Comparison of ENCODE assay signal across 16 cellular contexts in genomic region chr15:60044636-60045273, GRCh38. TPM values are rescaled to one million over a fixed set of nuclear protein-coding genes. Genes with fewer than 3 reads are reported as not detected.
A peak's percentile ranks its signal among the peaks of the same experiment; 100 is the strongest.
DNase-seq lines count a peak whose midpoint lies in the region; ATAC-seq and TF ChIP-seq lines count a peak whose summit lies in the region.
"Had no signal": no experiment of that assay in that cellular context is flagged by ENCODE, and none has a peak within 500 bp of the region (broad histone marks: within the 10 kb centered on the region; RNA-seq: fewer than 3 reads in every experiment).

No MANE protein-coding gene starts in this region.

- H4K20me1 ChIP-seq in H9 (ENCODE audit: control insufficient read depth, insufficient read depth, insufficient read length): no peaks in the 10 kb centered on the region

- H3K4me3 ChIP-seq in SK-N-MC (peak overlapping the region; percentile 56), tibial nerve (no peak overlapping the region)
- H3K4me3 ChIP-seq: left lung, prostate gland, upper lobe of right lung had no signal

- no CpG with 5 or more reads among the region's 5 CpGs for WGBS in H9 (ENCODE audit: extremely low coverage, insufficient read length, low lambda C conversion rate)
- 31 to 32% methylated on average over 5 of the region's 5 CpGs for WGBS in tibial nerve, 2 donors

- H4K91ac ChIP-seq in H9 (ENCODE audit: insufficient read length, low read depth, low read length): no peak overlapping the region

- no peak overlapping the region for H3K56ac ChIP-seq in H9 (ENCODE audit: insufficient read length, low read depth, low read length)

- no peak overlapping the region for H3K4me2 ChIP-seq in H9 (ENCODE audit: insufficient read depth, insufficient read length, low read length)
- H3K4me2 ChIP-seq: SK-N-SH had no signal

- no peaks in the 10 kb centered on the region for H3K79me1 ChIP-seq in H9 (ENCODE audit: insufficient read depth, low read depth, low read length, poor library complexity, severe bottlenecking)

- H2AFZ ChIP-seq in H9 (ENCODE audit: low read length): no peak overlapping the region

- CTCF ChIA-PET in CD4-positive, alpha-beta T cell (lab: Charles Lee): no interaction called here

- H2AK5ac ChIP-seq in H9 (ENCODE audit: insufficient read length, low read length): no peak overlapping the region

- peaks cover 5% of the 10 kb centered on the region for H3K9me3 Mint-ChIP-seq in CD4-positive, alpha-beta T cell
- H3K9me3 Mint-ChIP-seq in H9: peaks cover 1 to 2% of the 10 kb centered on the region in 2 experiments; a peak in 4 of 5 replicates
- peaks cover 10% of the 10 kb centered on the region for H3K9me3 Mint-ChIP-seq in activated naive CD8-positive, alpha-beta T cell treated with anti-CD3 and anti-CD28 coated beads, Interleukin-2, amount 50 U/mL, for 24 hours

- no peak overlapping the region for H4K5ac ChIP-seq in H9 (ENCODE audit: insufficient read length, low read depth, low read length)

- H3K36me3 ChIP-seq in SK-N-MC (ENCODE audit: insufficient read depth, low read length) (no peaks in the 10 kb centered on the region), tibial nerve (no peaks in the 10 kb centered on the region)
- H3K36me3 ChIP-seq: left lung, prostate gland, upper lobe of right lung had no signal

- H2BK5ac ChIP-seq in H9 (ENCODE audit: insufficient read length, low read length): no peak overlapping the region

- H3K36me3 Mint-ChIP-seq in CD4-positive, alpha-beta T cell (ENCODE audit: low read depth): no peaks in the 10 kb centered on the region
- H3K36me3 Mint-ChIP-seq in H9 (ENCODE audit: insufficient read depth in 1 of 3, low read depth in 3 of 3): peaks cover 2 to 6% (median 2%) of the 10 kb centered on the region in 3 experiments; a peak in 5 of 7 replicates
- no peaks in the 10 kb centered on the region for H3K36me3 Mint-ChIP-seq in activated naive CD8-positive, alpha-beta T cell treated with anti-CD3 and anti-CD28 coated beads, Interleukin-2, amount 50 U/mL, for 24 hours (ENCODE audit: low read depth)

- TF ChIP-seq POLR2A in tibial nerve (IDR thresholded peaks at IDR 0.05): no peak

- H4K8ac ChIP-seq in H9 (replicated peaks; ENCODE audit: insufficient read length, low read depth, low read length): no peak overlapping the region

- no peak overlapping the region for H2BK15ac ChIP-seq in H9 (ENCODE audit: low read depth, low read length)

- H3K23me2 ChIP-seq in H9 (ENCODE audit: insufficient read length, low read depth, low read length, poor library complexity, severe bottlenecking): no peaks in the 10 kb centered on the region

- H2BK12ac ChIP-seq in H9 (ENCODE audit: insufficient read length, low read depth, low read length): no peak overlapping the region

- H3K27me3 Mint-ChIP-seq in CD4-positive, alpha-beta T cell: peaks cover 7% of the 10 kb centered on the region
- no peaks in the 10 kb centered on the region; the same call in 1 of the 2 replicates for H3K27me3 Mint-ChIP-seq in H9 (ENCODE audit: low read depth)
- H3K27me3 Mint-ChIP-seq in activated naive CD8-positive, alpha-beta T cell treated with anti-CD3 and anti-CD28 coated beads, Interleukin-2, amount 50 U/mL, for 24 hours: peaks cover 14% of the 10 kb centered on the region

- H2BK120ac ChIP-seq in H9 (ENCODE audit: low read depth, low read length, poor library complexity, severe bottlenecking): no peak overlapping the region

- H3K9me3 ChIP-seq in CD4-positive, alpha-beta T cell (ENCODE audit: control insufficient read depth, low read length): peaks cover under 1% of the 10 kb centered on the region
- H3K9me3 ChIP-seq in H9 (ENCODE audit: control insufficient read depth, low read depth, low read length) (no peaks in the 10 kb centered on the region), SK-N-MC (ENCODE audit: low read depth, low read length) (no peaks in the 10 kb centered on the region), tibial nerve (peaks cover 0 to 7% (median under 1%) of the 10 kb centered on the region in 4 donors)
- H3K9me3 ChIP-seq: prostate gland, SK-N-SH, upper lobe of right lung had no signal

- no peak overlapping the region for H3K27ac Mint-ChIP-seq in CD4-positive, alpha-beta T cell
- H3K27ac Mint-ChIP-seq in H9: peak overlapping the region; percentile 27 to 42 (median 36); a peak in 4 of 7 replicates
- peak overlapping the region; percentile 65 for H3K27ac Mint-ChIP-seq in activated naive CD8-positive, alpha-beta T cell treated with anti-CD3 and anti-CD28 coated beads, Interleukin-2, amount 50 U/mL, for 24 hours

- H3K23ac ChIP-seq in H9 (ENCODE audit: insufficient read length, low read depth, low read length): no peak overlapping the region

- POLR2A ChIA-PET in CD4-positive, alpha-beta T cell (lab: Charles Lee): interaction anchor here (1.3 kb wide), 1 partner anchor 47 kb away, joined by 3 read pairs; no protein-coding TSS in a partner anchor

- intact Hi-C loops in CD4-positive, alpha-beta T cell (cut with DNase I, micrococcal nuclease): no loop called here

- no peak overlapping the region for H3K4ac ChIP-seq in H9 (ENCODE audit: low read depth, low read length)

- H3K4me1 Mint-ChIP-seq in CD4-positive, alpha-beta T cell (ENCODE audit: low read depth): peaks cover 20% of the 10 kb centered on the region
- peaks cover 40 to 45% of the 10 kb centered on the region in 2 experiments for H3K4me1 Mint-ChIP-seq in H9
- peaks cover 14% of the 10 kb centered on the region for H3K4me1 Mint-ChIP-seq in activated naive CD8-positive, alpha-beta T cell treated with anti-CD3 and anti-CD28 coated beads, Interleukin-2, amount 50 U/mL, for 24 hours

- H3T11ph ChIP-seq in H9 (ENCODE audit: low read length): no peak overlapping the region

- H3K18ac ChIP-seq in H9 (ENCODE audit: insufficient read length, low read depth, low read length): no peak overlapping the region

- no peak overlapping the region for H3K14ac ChIP-seq in H9 (ENCODE audit: insufficient read depth, low read length)

- no peak overlapping the region for H3K4me3 Mint-ChIP-seq in CD4-positive, alpha-beta T cell
- peak overlapping the region in 1 of 2 experiments; percentile 13; a peak in 1 of 5 replicates for H3K4me3 Mint-ChIP-seq in H9
- peak overlapping the region; percentile 59 for H3K4me3 Mint-ChIP-seq in activated naive CD8-positive, alpha-beta T cell treated with anti-CD3 and anti-CD28 coated beads, Interleukin-2, amount 50 U/mL, for 24 hours

- TF ChIP-seq EP300 in tibial nerve (IDR thresholded peaks at IDR 0.05): no peak

- H3K9ac ChIP-seq in H9 (ENCODE audit: extremely low read depth, insufficient read length, low read length) (no peak overlapping the region), SK-N-MC (ENCODE audit: insufficient read length) (no peak overlapping the region)
- H3K9ac ChIP-seq: SK-N-SH had no signal

- no peak overlapping the region for H2BK20ac ChIP-seq in H9 (ENCODE audit: low read depth, low read length, poor library complexity, severe bottlenecking)

- TF ChIP-seq CTCF in CD4-positive, alpha-beta T cell (IDR thresholded peaks at IDR 0.05): no peak
- TF ChIP-seq CTCF in H9 (conservative IDR thresholded peaks at IDR 0.05) (no peak), tibial nerve (IDR thresholded peaks at IDR 0.05) (no peak)

- H3K79me2 ChIP-seq in H9 (ENCODE audit: insufficient read depth, low read length): no peaks in the 10 kb centered on the region

- H3K27ac ChIP-seq in CD4-positive, alpha-beta T cell (ENCODE audit: low read depth, low read length): no peak overlapping the region
- no peak overlapping the region for H3K27ac ChIP-seq in H9 (ENCODE audit: insufficient read length, low read depth, low read length)
- no peak overlapping the region for H3K27ac ChIP-seq in SK-N-MC
- no peak overlapping the region for H3K27ac ChIP-seq in tibial nerve
- H3K27ac ChIP-seq: left lung, prostate gland, upper lobe of right lung had no signal

- H3K27me3 ChIP-seq in CD4-positive, alpha-beta T cell (ENCODE audit: control insufficient read depth, insufficient read depth, low read length): no peaks in the 10 kb centered on the region
- H3K27me3 ChIP-seq in H9 (ENCODE audit: insufficient read depth, low read length): no peaks in the 10 kb centered on the region
- peaks cover 0 to 5% of the 10 kb centered on the region in 2 donors for H3K27me3 ChIP-seq in tibial nerve
- H3K27me3 ChIP-seq: upper lobe of right lung had no signal

- H3K4me1 ChIP-seq in H9 (ENCODE audit: insufficient read depth, low read length) (peaks cover 2% of the 10 kb centered on the region), tibial nerve (no peaks in the 10 kb centered on the region)
- H3K4me1 ChIP-seq: left lung, prostate gland, upper lobe of right lung had no signal

- DNase-seq in CD4-positive, alpha-beta T cell: peak in 2 of 10 experiments; percentile 3 to 7
- no peak for DNase-seq in H9
- DNase-seq in SK-N-MC (ENCODE audit: low read depth, low spot score): peak; percentile 35
- no peak for DNase-seq in activated naive CD8-positive, alpha-beta T cell treated with anti-CD3 and anti-CD28 coated beads, Interleukin-2, amount 50 U/mL, for 24 hours
- no peak for DNase-seq in tibial nerve (ENCODE audit: low spot score in 2 of 2)
- no peak for DNase-seq in middle frontal gyrus (ENCODE audit: extremely low spot score, low spot score)
- DNase-seq in GM19238 (ENCODE audit: insufficient read length, low spot score): no peak
- no peak for DNase-seq in OCI-M1 (lab: John Stamatoyannopoulos, UW)
- DNase-seq: C1 segment of cervical spinal cord, left lung, NCI-H1092, NCI-H2227 treated with DMSO at 0.1 percent for 48 hours, PC-3, SK-N-SH, upper lobe of right lung had no signal

- ATAC-seq in CD4-positive, alpha-beta T cell (ENCODE audit: poor library complexity): peak; percentile 71
- peak; percentile 95 for ATAC-seq in activated naive CD8-positive, alpha-beta T cell treated with anti-CD3 and anti-CD28 coated beads, Interleukin-2, amount 50 U/mL, for 24 hours
- ATAC-seq: left lung, PC-3, upper lobe of right lung had no signal

RNA-seq across cellular contexts. Expression of gene FOXB1, which starts 40.6 kb away (rescaled TPM):
- under 1 TPM; 0.14 to 0.19 TPM for total RNA-seq in CD4-positive, alpha-beta T cell
- total RNA-seq in H9 (2021) (3.5 and 3.7 TPM in 2 replicates), tibial nerve (not detected)
- total RNA-seq: left lung, PC-3, prostate gland, upper lobe of right lung had no signal
